15 cellular contexts compared by ENCODE assay signal in the genomic region with DNA sequence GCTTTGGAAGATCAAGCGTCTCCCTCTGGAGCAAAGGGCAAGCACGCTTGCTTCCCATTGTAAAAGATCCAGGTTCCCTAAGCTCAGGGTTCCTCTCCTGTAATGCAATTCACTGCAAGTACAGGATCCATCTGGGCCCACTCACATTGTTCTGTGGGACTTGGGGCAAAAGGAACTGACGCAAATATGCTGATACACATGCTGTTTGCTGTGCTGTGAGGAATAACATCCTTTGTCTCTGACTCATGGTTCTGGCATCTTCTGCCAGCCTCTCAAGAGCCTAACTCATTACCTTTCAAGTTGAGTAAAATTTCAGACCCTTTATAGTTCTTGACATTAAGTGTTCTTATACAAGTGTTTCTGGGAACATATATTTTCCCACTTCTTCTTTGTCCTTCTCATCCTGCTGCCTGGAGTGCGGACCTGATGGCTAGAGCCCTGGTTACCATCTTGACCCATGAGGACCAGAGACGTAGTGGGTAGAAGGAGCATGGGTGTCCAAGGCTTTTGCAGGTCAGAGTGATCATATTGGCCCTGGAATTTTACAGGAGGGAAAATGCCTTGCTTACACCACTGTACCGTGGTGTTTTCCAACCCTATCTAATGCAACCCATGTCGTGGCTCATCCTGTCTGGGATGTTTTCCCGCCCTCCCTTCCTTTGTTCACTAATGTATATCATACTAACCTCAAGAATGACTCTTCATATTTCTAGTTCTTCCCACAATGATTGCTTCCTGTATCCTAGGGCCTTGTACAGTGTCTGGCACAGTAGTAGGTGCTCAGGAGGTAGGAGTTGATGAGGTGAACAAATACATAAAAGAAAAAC.
A peak's percentile ranks its signal among the peaks of the same experiment; 100 is the strongest.
DNase-seq lines count a peak whose midpoint lies in the region; FAIRE-seq and TF ChIP-seq lines count a peak whose summit lies in the region.
"Had no signal": no experiment of that assay in that cellular context is flagged by ENCODE, and none has a peak within 500 bp of the region (broad histone marks: within the 10 kb centered on the region; RNA-seq: fewer than 3 reads in every experiment).

No MANE protein-coding gene starts in this region.

- in situ Hi-C loops in ACHN (cut with HindIII; ENCODE audit: low pct_ligation_motif_present, low pct_unique_long_range_greater_than_20kb, low sequenced_read_pairs), result no loop called here

- no peak overlapping the region for H3K27ac ChIP-seq in neural progenitor cell
- H3K27ac ChIP-seq: C4-2B, SJCRH30, stomach had no signal

- H3K36me3 Mint-ChIP-seq in neural progenitor cell, result peaks cover 2% of the 10 kb centered on the region
- H3K36me3 Mint-ChIP-seq: IgD-negative memory B cell had no signal

- peaks cover 21% of the 10 kb centered on the region for H3F3A ChIP-seq in neural progenitor cell (ENCODE audit: low read depth)

- no peak overlapping the region for H3K9ac ChIP-seq in neural progenitor cell

- no peak overlapping the region for H3K27ac Mint-ChIP-seq in neural progenitor cell
- H3K27ac Mint-ChIP-seq: activated CD4-positive, alpha-beta T cell treated with anti-CD3 and anti-CD28 coated beads, Interleukin-2, amount 10 ng/mL, durations not matched to agents 7 days and 5 days; activated naive CD8-positive, alpha-beta T cell treated with anti-CD3 and anti-CD28 coated beads, Interleukin-2, amount 10 ng/mL, durations not matched to agents 7 days and 5 days had no signal

- TF ChIP-seq CTCF in cardiac fibroblast (IDR thresholded peaks at IDR 0.05; ENCODE audit: low read depth, low read length) (no peak), neural progenitor cell (IDR thresholded peaks at IDR 0.05) (no peak)

- no peak for FAIRE-seq in GM12891 (lab: Jason Lieb, UNC)

- H3K9me3 ChIP-seq in neural progenitor cell (ENCODE audit: low read depth), result no peaks in the 10 kb centered on the region
- H3K9me3 ChIP-seq: SJCRH30, stomach had no signal

- H3K79me2 ChIP-seq in neural progenitor cell (ENCODE audit: low read depth), result no peaks in the 10 kb centered on the region

- DNase-seq in ACHN (peak; percentile 62), HT-29 (ENCODE audit: low spot score) (peak; percentile 4), cardiac fibroblast (ENCODE audit: low read depth in 2 of 2) (peak; percentile 96 to 99), kidney tubule cell (ENCODE audit: low spot score) (peak; percentile 36), Kasumi-1 (lab: John Stamatoyannopoulos, UW) (no peak), GM12891 (ENCODE audit: insufficient read length, low spot score) (no peak), neural progenitor cell (ENCODE audit: low spot score) (no peak)
- DNase-seq in activated CD4-positive, alpha-beta T cell treated with anti-CD3 and anti-CD28 coated beads, Interleukin-2, amount 50 U/mL, for 1 hour, result no peak
- DNase-seq: activated CD4-positive, alpha-beta T cell treated with anti-CD3 and anti-CD28 coated beads, Interleukin-2, amount 10 ng/mL, durations not matched to agents 7 days and 5 days; activated naive CD8-positive, alpha-beta T cell treated with anti-CD3 and anti-CD28 coated beads, Interleukin-2, amount 10 ng/mL, durations not matched to agents 7 days and 5 days; SJCRH30; stimulated activated CD4-positive, alpha-beta T cell treated with anti-CD3 and anti-CD28 coated beads, Interleukin-1b, Interleukin-23, amount 100 ng/mL, for 48 hours; stomach had no signal

- no peaks in the 10 kb centered on the region for H3K36me3 ChIP-seq in neural progenitor cell
- H3K36me3 ChIP-seq: SJCRH30, stomach had no signal

- peaks cover 28% of the 10 kb centered on the region for H3K4me1 ChIP-seq in neural progenitor cell
- H3K4me1 ChIP-seq: SJCRH30 had no signal

- peaks cover 7% of the 10 kb centered on the region for H4K20me1 ChIP-seq in neural progenitor cell (ENCODE audit: low read depth)

- H3K4me3 Mint-ChIP-seq in neural progenitor cell, result no peak overlapping the region
- H3K4me3 Mint-ChIP-seq: activated CD4-positive, alpha-beta T cell treated with anti-CD3 and anti-CD28 coated beads, Interleukin-2, amount 10 ng/mL, durations not matched to agents 7 days and 5 days; activated naive CD8-positive, alpha-beta T cell treated with anti-CD3 and anti-CD28 coated beads, Interleukin-2, amount 10 ng/mL, durations not matched to agents 7 days and 5 days; IgD-negative memory B cell had no signal

- H3K27me3 Mint-ChIP-seq in neural progenitor cell (ENCODE audit: insufficient read depth, low read depth), result peaks cover 49% of the 10 kb centered on the region

- H2AFZ ChIP-seq in neural progenitor cell (replicated peaks), result no peak overlapping the region

- peaks cover 4% of the 10 kb centered on the region for H3K9me3 Mint-ChIP-seq in neural progenitor cell
- H3K9me3 Mint-ChIP-seq: activated CD4-positive, alpha-beta T cell treated with anti-CD3 and anti-CD28 coated beads, Interleukin-2, amount 10 ng/mL, durations not matched to agents 7 days and 5 days had no signal

- TF ChIP-seq POLR2A in GM12891 (IDR thresholded peaks at IDR 0.05; ENCODE audit: low read depth, low read length), result no peak

- H3K27me3 ChIP-seq in neural progenitor cell, result peaks cover 83% of the 10 kb centered on the region
- H3K27me3 ChIP-seq: SJCRH30 had no signal

- H3K4me2 ChIP-seq in neural progenitor cell, result no peak overlapping the region

- H3K4me3 ChIP-seq in cardiac fibroblast (replicated peaks in 1 of 2; ENCODE audit: low read depth in 2 of 2, low read length in 2 of 2) (no peak overlapping the region), neural progenitor cell (no peak overlapping the region)
- H3K4me3 ChIP-seq: SJCRH30, stomach had no signal

- H3K4me1 Mint-ChIP-seq in neural progenitor cell, result peaks cover 53% of the 10 kb centered on the region

TF ChIP-seq in GM12891, 5 proteins besides CTCF, POLR2A, EP300 and RAD21:
- no peak for TF ChIP-seq POLR2AphosphoS5 (IDR thresholded peaks at IDR 0.05; ENCODE audit: low read depth, low read length)
- TF ChIP-seq SPI1 (IDR thresholded peaks at IDR 0.05; ENCODE audit: low read depth, low read length), result no peak
- TF ChIP-seq POU2F2 (IDR thresholded peaks at IDR 0.05; ENCODE audit: low read depth, low read length), result no peak
- TF ChIP-seq TAF1 (IDR thresholded peaks at IDR 0.05; ENCODE audit: low read depth, low read length), result no peak
- TF ChIP-seq PAX5 (IDR thresholded peaks at IDR 0.05; ENCODE audit: insufficient read depth, low read length, severe bottlenecking), result no peak

Comparison
In these comparisons a context has a peak if more than half of its experiments do, and no peak if none do; other contexts are left out.
1. DNase-seq: peak in ACHN (single experiment), HT-29 (single experiment), cardiac fibroblast (2 of 2) and kidney tubule cell (single experiment); none in Kasumi-1 (0 of 2), activated CD4-positive, alpha-beta T cell treated with anti-CD3 and anti-CD28 coated beads, Interleukin-2, amount 50 U/mL, for 1 hour (single experiment), GM12891 (single experiment) and neural progenitor cell (single experiment).